ENCODE assay signal across 9 cellular contexts in the genomic region with DNA sequence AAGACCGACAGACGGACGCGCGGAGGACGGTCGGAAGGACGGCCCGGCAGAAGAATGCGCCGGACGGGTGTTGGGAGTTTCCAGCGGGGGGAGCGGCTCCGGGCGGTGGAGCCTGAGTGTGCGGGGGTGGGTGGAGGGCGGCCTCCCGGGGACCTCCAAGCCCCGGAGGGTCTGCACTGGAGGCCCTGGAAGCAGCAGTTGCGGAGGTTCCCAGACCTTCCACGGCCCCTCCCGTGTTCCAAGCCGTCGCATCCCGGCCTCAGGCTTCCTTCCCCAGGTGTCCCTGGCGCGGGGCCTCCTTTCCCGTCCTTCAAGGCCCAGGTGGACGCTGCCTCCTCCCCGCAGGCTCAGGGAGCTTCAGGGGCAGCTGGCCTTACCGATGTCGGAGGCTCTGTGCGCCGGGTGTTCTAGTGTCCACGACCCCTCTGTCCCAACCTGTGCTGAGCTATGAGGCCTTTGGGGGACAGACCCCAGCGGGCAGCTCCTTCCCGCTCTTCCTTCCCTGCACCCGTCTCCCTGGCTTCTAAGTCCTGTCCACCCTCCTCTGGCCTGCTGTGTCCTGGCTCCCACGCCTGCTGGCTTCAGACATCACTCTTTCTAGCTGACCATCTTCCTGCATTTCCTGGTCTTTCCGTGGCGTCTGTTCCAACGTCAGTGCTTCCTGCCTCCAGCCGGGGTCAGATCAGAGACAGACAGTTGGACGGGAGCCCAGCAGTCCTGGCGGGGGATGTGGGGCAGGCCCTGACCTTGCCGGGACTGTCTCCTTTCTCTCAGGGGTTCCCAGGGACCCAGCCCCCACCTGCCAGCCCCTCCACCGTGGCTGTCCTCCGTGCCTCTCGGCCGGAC. TPM values are rescaled to one million over a fixed set of nuclear protein-coding genes. Genes with fewer than 3 reads are reported as not detected.
DNase-seq lines count a peak whose midpoint lies in the region; ATAC-seq and TF ChIP-seq lines count a peak whose summit lies in the region.
"Had no signal": no experiment of that assay in that cellular context is flagged by ENCODE, and none has a peak within 500 bp of the region (broad histone marks: within the 10 kb centered on the region; RNA-seq: fewer than 3 reads in every experiment).

No MANE protein-coding gene starts in this region.

- no peak overlapping the region for H2AFZ ChIP-seq in HCT116 (ENCODE audit: low read depth, low read length, poor library complexity, severe bottlenecking)

- H3K9me3 Mint-ChIP-seq in activated naive CD8-positive, alpha-beta T cell treated with anti-CD3 and anti-CD28 coated beads for 36 hours, result peaks cover 2% of the 10 kb centered on the region

- BruUV-seq in HCT116 (replicated peaks; lab: Mats Ljungman, UMichigan), result no TSS peak

- H3K27ac ChIP-seq in HCT116 (ENCODE audit: low read depth, low read length) (peak overlapping the region; percentile 47; the same call in 1 of the 2 replicates), right cardiac atrium (ENCODE audit: low read length) (peak overlapping the region; percentile 28)

- H3K27me3 ChIP-seq in HCT116 (ENCODE audit: insufficient read depth, low read length), result no peaks in the 10 kb centered on the region
- no peaks in the 10 kb centered on the region for H3K27me3 ChIP-seq in right cardiac atrium (ENCODE audit: control insufficient read depth, insufficient read depth)

- H4K20me1 ChIP-seq in HCT116 (ENCODE audit: insufficient read depth), result peaks cover 2% of the 10 kb centered on the region; the same call in 1 of the 2 replicates

- H3K9me3 ChIP-seq in HCT116 (ENCODE audit: control insufficient read depth in 1 of 2, insufficient read depth in 1 of 2, low read depth in 1 of 2, low read length in 2 of 2), result no peaks in the 10 kb centered on the region
- no peaks in the 10 kb centered on the region for H3K9me3 ChIP-seq in right cardiac atrium (ENCODE audit: control insufficient read depth, low read length)

- RAD21 ChIA-PET in HCT116 (lab: Charles Lee; ENCODE audit: low non-redundant PET in 1 of 2, low total read pairs in 2 of 2, uncharacterized antibody in 2 of 2, unreplicated experiment in 2 of 2), result no interaction called here

- no peak for DNase-seq in HCT116 (ENCODE audit: low read depth, low spot score)
- no peak for DNase-seq in activated naive CD8-positive, alpha-beta T cell treated with anti-CD3 and anti-CD28 coated beads for 36 hours
- peak; percentile 79 to 91 (median 88) for DNase-seq in right cardiac atrium
- DNase-seq in retina, result peak; percentile 73
- no peak for DNase-seq in GM19238 (ENCODE audit: insufficient read length, low spot score)
- no peak for DNase-seq in NCI-H510A treated with DMSO at 0.1 percent for 48 hours (lab: John Stamatoyannopoulos, UW)
- DNase-seq in HEK293T (ENCODE audit: extremely low spot score), result no peak
- DNase-seq: nucleus accumbens had no signal

- H3K27me3 Mint-ChIP-seq in activated naive CD8-positive, alpha-beta T cell treated with anti-CD3 and anti-CD28 coated beads for 36 hours, result peaks cover 62% of the 10 kb centered on the region

- H3K4me2 ChIP-seq in HCT116 (ENCODE audit: low read length), result peak overlapping the region; percentile 80

- H3K9me2 ChIP-seq in HCT116 (ENCODE audit: insufficient read depth), result no peaks in the 10 kb centered on the region

- TF ChIP-seq POLR2A in HCT116 (IDR thresholded peaks at IDR 0.05; ENCODE audit: borderline replicate concordance, extremely low read depth, insufficient read depth, insufficient read length), result no peak

- no peak overlapping the region for H3K27ac Mint-ChIP-seq in activated naive CD8-positive, alpha-beta T cell treated with anti-CD3 and anti-CD28 coated beads for 36 hours

- POLR2A ChIA-PET in HCT116 (lab: Charles Lee) (interaction anchor here (1.0 kb wide), 1 partner anchor 10 kb away, joined by 3 read pairs; no protein-coding TSS in a partner anchor), HEK293T (lab: Yijun Ruan, JAX) (interaction anchor here (1.1 kb wide), 1 partner anchor 126 kb away, joined by 4 read pairs; a partner anchor contains a TSS)

- H3K79me2 ChIP-seq in HCT116 (ENCODE audit: insufficient read depth, low read length), result peaks cover 14% of the 10 kb centered on the region

- H3K36me3 Mint-ChIP-seq in activated naive CD8-positive, alpha-beta T cell treated with anti-CD3 and anti-CD28 coated beads for 36 hours, result no peaks in the 10 kb centered on the region

- intact Hi-C loops in HCT116 (cut with micrococcal nuclease), result no loop called here
- intact Hi-C loops in right cardiac atrium (cut with DNase I), result loop anchor here in 3 of 4 donors (5.0 to 10.0 kb wide), 2 partner anchors 111 to 228 kb away; no protein-coding TSS in a partner anchor

- ATAC-seq in HCT116 (no peak), right cardiac atrium (peak; percentile 29 to 54), GM21515 (IDR thresholded peaks at IDR 0.05; ENCODE audit: unreplicated experiment) (no peak)

- no peak for TF ChIP-seq CTCF in HCT116 (IDR thresholded peaks at IDR 0.05 in 2 of 3, conservative IDR thresholded peaks at IDR 0.05 in 1 of 3; ENCODE audit: borderline replicate concordance in 1 of 3, insufficient read depth in 1 of 3, low read depth in 2 of 3, low read length in 2 of 3)

- H3K4me1 ChIP-seq in HCT116 (ENCODE audit: control insufficient read depth in 1 of 2, insufficient read depth in 2 of 2, low read length in 2 of 2), result peaks cover 26 to 60% of the 10 kb centered on the region in 2 experiments
- H3K4me1 ChIP-seq in right cardiac atrium (ENCODE audit: control insufficient read depth, insufficient read depth, low read length), result no peaks in the 10 kb centered on the region

- peak overlapping the region; percentile 46 for H3K9ac ChIP-seq in HCT116 (ENCODE audit: low read length)

- WGBS in right cardiac atrium, result 18% methylated on average over 51 of the region's 51 CpGs

- TF ChIP-seq RAD21 in HCT116 (IDR thresholded peaks at IDR 0.05; ENCODE audit: low read depth), result no peak

- no peaks in the 10 kb centered on the region for H3K36me3 ChIP-seq in HCT116 (ENCODE audit: control insufficient read depth in 1 of 2, insufficient read depth in 2 of 2, low read length in 2 of 2)

- H3K4me3 Mint-ChIP-seq in activated naive CD8-positive, alpha-beta T cell treated with anti-CD3 and anti-CD28 coated beads for 36 hours, result peak overlapping the region; percentile 57

- H3K4me3 ChIP-seq in HCT116 (replicated peaks in 1 of 2; ENCODE audit: low read depth in 1 of 2, low read length in 2 of 2), result peak overlapping the region; percentile 42 to 51
- peak overlapping the region; percentile 74 for H3K4me3 ChIP-seq in right cardiac atrium (ENCODE audit: low read length)

- CTCF ChIA-PET in HCT116 (lab: Charles Lee), result no interaction called here
- CTCF ChIA-PET in HEK293T (lab: Yijun Ruan, JAX), result interaction anchor here (0.6 kb wide), 1 partner anchor 49 kb away, joined by 3 read pairs; no protein-coding TSS in a partner anchor

- H3K4me1 Mint-ChIP-seq in activated naive CD8-positive, alpha-beta T cell treated with anti-CD3 and anti-CD28 coated beads for 36 hours, result peaks cover 15% of the 10 kb centered on the region

TF ChIP-seq in HCT116, 20 proteins besides CTCF, POLR2A, EP300 and RAD21 (continues in another document):
- no peak for TF ChIP-seq YY1 (IDR thresholded peaks at IDR 0.05; ENCODE audit: extremely low read depth, insufficient replicate concordance, low read depth, low read length)
- peak; percentile 14 for TF ChIP-seq TCF7L2 (IDR thresholded peaks at IDR 0.05; ENCODE audit: borderline replicate concordance, extremely low read depth, insufficient read depth, insufficient read length)
- TF ChIP-seq, protein P1, sequence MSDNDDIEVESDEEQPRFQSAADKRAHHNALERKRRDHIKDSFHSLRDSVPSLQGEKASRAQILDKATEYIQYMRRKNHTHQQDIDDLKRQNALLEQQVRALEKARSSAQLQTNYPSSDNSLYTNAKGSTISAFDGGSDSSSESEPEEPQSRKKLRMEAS (IDR thresholded peaks at IDR 0.05), result no peak

TF ChIP-seq in HEK293T, 16 proteins besides CTCF, POLR2A, EP300 and RAD21 (continues in another document):
- TF ChIP-seq HDGF (IDR thresholded peaks at IDR 0.05; ENCODE audit: borderline replicate concordance) (no peak), CTBP1 (IDR thresholded peaks at IDR 0.05; ENCODE audit: borderline replicate concordance) (no peak), LEF1 (IDR thresholded peaks at IDR 0.05; ENCODE audit: borderline replicate concordance) (no peak), BHLHE40 (IDR thresholded peaks at IDR 0.05; ENCODE audit: borderline replicate concordance) (no peak)
- TF ChIP-seq, protein P2, sequence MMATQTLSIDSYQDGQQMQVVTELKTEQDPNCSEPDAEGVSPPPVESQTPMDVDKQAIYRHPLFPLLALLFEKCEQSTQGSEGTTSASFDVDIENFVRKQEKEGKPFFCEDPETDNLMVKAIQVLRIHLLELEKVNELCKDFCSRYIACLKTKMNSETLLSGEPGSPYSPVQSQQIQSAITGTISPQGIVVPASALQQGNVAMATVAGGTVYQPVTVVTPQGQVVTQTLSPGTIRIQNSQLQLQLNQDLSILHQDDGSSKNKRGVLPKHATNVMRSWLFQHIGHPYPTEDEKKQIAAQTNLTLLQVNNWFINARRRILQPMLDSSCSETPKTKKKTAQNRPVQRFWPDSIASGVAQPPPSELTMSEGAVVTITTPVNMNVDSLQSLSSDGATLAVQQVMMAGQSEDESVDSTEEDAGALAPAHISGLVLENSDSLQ (IDR thresholded peaks at IDR 0.05), result no peak

RNA-seq across cellular contexts. Expression of a gene that starts 5.6 kb away (rescaled TPM):
- total RNA-seq in HCT116 (2021; ENCODE audit: unreplicated experiment), result 22.2 TPM
- 5.9 and 7.2 TPM in 2 replicates for polyA plus RNA-seq in HCT116 (2012)
- 1 to 10 TPM; 5.0 to 5.3 TPM for total RNA-seq in activated naive CD8-positive, alpha-beta T cell treated with anti-CD3 and anti-CD28 coated beads for 36 hours
- 10 to 100 TPM in 1 of 4 donors, 1 to 10 TPM in 3; 4.5 to 14.5 (median 7.9) TPM for total RNA-seq in right cardiac atrium
- 4.2 TPM for polyA plus RNA-seq in right cardiac atrium

RNA-seq across cellular contexts. Expression of a gene that starts 18.9 kb away (rescaled TPM):
- 34.0 TPM for total RNA-seq in HCT116 (2021; ENCODE audit: unreplicated experiment)
- 21.6 and 22.8 TPM in 2 replicates for polyA plus RNA-seq in HCT116 (2012)
- total RNA-seq in activated naive CD8-positive, alpha-beta T cell treated with anti-CD3 and anti-CD28 coated beads for 36 hours, result 1 to 10 TPM; 3.6 to 3.9 TPM
- total RNA-seq in right cardiac atrium, result 10 to 100 TPM; 10.9 to 17.2 (median 13.1) TPM
- 6.2 TPM for polyA plus RNA-seq in right cardiac atrium

RNA-seq across cellular contexts. Expression of a gene that starts 41.3 kb away (rescaled TPM):
- 86.4 TPM for total RNA-seq in HCT116 (2021; ENCODE audit: unreplicated experiment)
- polyA plus RNA-seq in HCT116 (2012), result 85.5 and 92.1 TPM in 2 replicates
- total RNA-seq in activated naive CD8-positive, alpha-beta T cell treated with anti-CD3 and anti-CD28 coated beads for 36 hours, result 10 to 100 TPM; 54.4 to 56.4 TPM
- total RNA-seq in right cardiac atrium, result 10 to 100 TPM; 34.8 to 38.6 (median 37.1) TPM
- 33.8 TPM for polyA plus RNA-seq in right cardiac atrium

RNA-seq across cellular contexts. Expression of a gene that starts 45.4 kb away (rescaled TPM):
- total RNA-seq in HCT116 (2021; ENCODE audit: unreplicated experiment) (not detected), right cardiac atrium (under 1 TPM in 3 of 4 donors, not detected in 1; 0.31 to 0.46 (median 0.32) TPM)
- 0.40 TPM in 2 replicates for polyA plus RNA-seq in HCT116 (2012)
- not detected for total RNA-seq in activated naive CD8-positive, alpha-beta T cell treated with anti-CD3 and anti-CD28 coated beads for 36 hours
- 0.23 TPM for polyA plus RNA-seq in right cardiac atrium

RNA-seq across cellular contexts. Expression of a gene that starts 55.4 kb away (rescaled TPM):
- total RNA-seq in HCT116 (2021; ENCODE audit: unreplicated experiment) (502 TPM), right cardiac atrium (100 to 1,000 TPM; 203 to 461 (median 332) TPM)
- polyA plus RNA-seq in HCT116 (2012), result 824 and 914 TPM in 2 replicates
- 100 to 1,000 TPM; 271 to 274 TPM for total RNA-seq in activated naive CD8-positive, alpha-beta T cell treated with anti-CD3 and anti-CD28 coated beads for 36 hours
- 591 TPM for polyA plus RNA-seq in right cardiac atrium

Comparison
In these comparisons a context has a peak if more than half of its experiments do, and no peak if none do; other contexts are left out.
1. ATAC-seq: peak in right cardiac atrium (2 of 2); none in HCT116 (single experiment) and GM21515 (single experiment).
2. DNase-seq: peak in right cardiac atrium (3 of 3) and retina (single experiment); none in HCT116 (single experiment), activated naive CD8-positive, alpha-beta T cell treated with anti-CD3 and anti-CD28 coated beads for 36 hours (single experiment), GM19238 (single experiment), NCI-H510A treated with DMSO at 0.1 percent for 48 hours (single experiment) and HEK293T (single experiment).